ENCODE assay signal across 12 cellular contexts in genomic region chr7:18978108-18978495, GRCh38.
DNase-seq lines count a peak whose midpoint lies in the region; ATAC-seq and TF ChIP-seq lines count a peak whose summit lies in the region.
"Had no signal": no experiment of that assay in that cellular context is flagged by ENCODE, and none has a peak within 500 bp of the region (broad histone marks: within the 10 kb centered on the region; RNA-seq: fewer than 3 reads in every experiment).

No MANE protein-coding gene starts in this region.

- H3K9me3 ChIP-seq in adrenal gland (replicated peaks in 1 of 3) = no peaks in the 10 kb centered on the region

- TF ChIP-seq CTCF in AG09309 (IDR thresholded peaks at IDR 0.05; ENCODE audit: control insufficient read depth, insufficient read depth, low read depth, low read length, missing control alignments) (no peak), adrenal gland (IDR thresholded peaks at IDR 0.05) (no peak)

- H3K4me3 ChIP-seq in AG09309 (ENCODE audit: control insufficient read depth, low read depth, low read length) (no peak overlapping the region), adrenal gland (no peak overlapping the region)

- WGBS in adrenal gland, 4 donors = 23 to 44% (median 25%) methylated on average over 2 of the region's 2 CpGs

- no peak for TF ChIP-seq POLR2A in adrenal gland (IDR thresholded peaks at IDR 0.05)

- H3K27me3 ChIP-seq in adrenal gland = no peaks in the 10 kb centered on the region

- DNase-seq in AG09309 (ENCODE audit: low read depth) (peak; percentile 89), NCI-H446 treated with DMSO at 0.1 percent for 48 hours (lab: John Stamatoyannopoulos, UW) (peak; percentile 91), dermis blood vessel endothelial cell (peak; percentile 68), middle frontal gyrus (ENCODE audit: extremely low spot score, low spot score) (peak; percentile 49), adrenal gland (no peak), NCI-H510A (lab: John Stamatoyannopoulos, UW) (no peak)
- DNase-seq: activated effector memory CD4-positive, alpha-beta T cell treated with anti-CD3 and anti-CD28 coated beads, Interleukin-2, amount 50 U/mL, for 16 hours; head of caudate nucleus; NCI-H510A treated with DMSO at 0.1 percent for 48 hours; nucleus accumbens had no signal

- ATAC-seq in GM21529 (IDR thresholded peaks at IDR 0.05; ENCODE audit: unreplicated experiment) = no peak
- ATAC-seq in HG03521 (IDR thresholded peaks at IDR 0.05; ENCODE audit: unreplicated experiment) = no peak

- H3K4me1 ChIP-seq in adrenal gland (replicated peaks in 1 of 2) = no peaks in the 10 kb centered on the region

- H3K27ac ChIP-seq in adrenal gland = no peak overlapping the region

- intact Hi-C loops in adrenal gland (cut with DNase I) = no loop called here

- H3K36me3 ChIP-seq in adrenal gland (replicated peaks in 1 of 2) = no peaks in the 10 kb centered on the region

Comparison
In these comparisons a context has a peak if more than half of its experiments do, and no peak if none do; other contexts are left out.
1. DNase-seq: peak in AG09309 (single experiment), NCI-H446 treated with DMSO at 0.1 percent for 48 hours (single experiment), dermis blood vessel endothelial cell (single experiment) and middle frontal gyrus (single experiment); none in adrenal gland (0 of 7) and NCI-H510A (single experiment).